8 cellular contexts compared by ENCODE assay signal in genomic region chr3:104273046-104273649, GRCh38.
DNase-seq lines count a peak whose midpoint lies in the region; ATAC-seq and TF ChIP-seq lines count a peak whose summit lies in the region.

No MANE protein-coding gene starts in this region.

- no peaks in the 10 kb centered on the region for H3K27me3 ChIP-seq in dorsolateral prefrontal cortex
- no peaks in the 10 kb centered on the region for H3K27me3 ChIP-seq in CD8-positive, alpha-beta memory T cell (ENCODE audit: insufficient read depth, low read length, poor library complexity, severe bottlenecking)

- CTCF ChIA-PET in CD8-positive, alpha-beta memory T cell (lab: Charles Lee) = interaction anchor here (0.7 kb wide), 1 partner anchor 17 kb away, joined by 3 read pairs; no protein-coding TSS in a partner anchor

- ATAC-seq in activated CD4-positive, CD25-positive, alpha-beta regulatory T cell treated with anti-CD3 and anti-CD28 coated beads, Interleukin-2, amount 50 U/mL, for 24 hours = no peak

- POLR2A ChIA-PET in CD8-positive, alpha-beta memory T cell (lab: Charles Lee) = no interaction called here

- H3K27me3 Mint-ChIP-seq in HFFc6 (ENCODE audit: insufficient read depth) = peaks cover 6% of the 10 kb centered on the region; the same call in 1 of the 2 replicates
- H3K27me3 Mint-ChIP-seq in CD8-positive, alpha-beta memory T cell = peaks cover 1 to 4% of the 10 kb centered on the region in 2 donors

- H3K36me3 ChIP-seq in CD8-positive, alpha-beta memory T cell (ENCODE audit: insufficient read depth, low read length) = no peaks in the 10 kb centered on the region

- H3K27ac Mint-ChIP-seq in HFFc6 = no peak overlapping the region
- no peak overlapping the region for H3K27ac Mint-ChIP-seq in CD8-positive, alpha-beta memory T cell

- intact Hi-C loops in dorsolateral prefrontal cortex (cut with DNase I) = loop anchor here (2.0 to 10.0 kb wide), 4 partner anchors 188 to 1094 kb away; partner anchors contain the start of gene ALCAM (in 2 of the 2)

- no peaks in the 10 kb centered on the region for H3K9me3 ChIP-seq in CD8-positive, alpha-beta memory T cell (ENCODE audit: low read length)

- H3K4me1 Mint-ChIP-seq in HFFc6 (ENCODE audit: low read depth) = no peaks in the 10 kb centered on the region
- no peaks in the 10 kb centered on the region for H3K4me1 Mint-ChIP-seq in CD8-positive, alpha-beta memory T cell

- TF ChIP-seq CTCF in HFFc6 (IDR thresholded peaks at IDR 0.05) (peak; percentile 92), dorsolateral prefrontal cortex (IDR thresholded peaks at IDR 0.05 in 54 of 56, conservative IDR thresholded peaks at IDR 0.05 in 2 of 56; ENCODE audit: low read depth in 1 of 56, partially characterized antibody in 56 of 56) (peak; percentile 47 to 85 (median 71))

- peaks cover 13% of the 10 kb centered on the region for H3K36me3 Mint-ChIP-seq in HFFc6 (ENCODE audit: low read depth)
- no peaks in the 10 kb centered on the region for H3K36me3 Mint-ChIP-seq in CD8-positive, alpha-beta memory T cell

- H3K9me3 Mint-ChIP-seq in HFFc6 = peaks cover 15% of the 10 kb centered on the region; the same call in 1 of the 2 replicates
- H3K9me3 Mint-ChIP-seq in CD8-positive, alpha-beta memory T cell = peaks cover 0 to 12% (median 3%) of the 10 kb centered on the region in 5 donors

- no peak overlapping the region for H3K4me3 ChIP-seq in dorsolateral prefrontal cortex
- no peak overlapping the region for H3K4me3 ChIP-seq in CD8-positive, alpha-beta memory T cell (ENCODE audit: low read length)

- no peaks in the 10 kb centered on the region for H3K4me1 ChIP-seq in CD8-positive, alpha-beta memory T cell (ENCODE audit: insufficient read depth, low read length)

- H3K27ac ChIP-seq in dorsolateral prefrontal cortex = no peak overlapping the region
- no peak overlapping the region for H3K27ac ChIP-seq in CD8-positive, alpha-beta memory T cell (ENCODE audit: low read depth, low read length)

- no peak overlapping the region for H3K4me3 Mint-ChIP-seq in HFFc6
- no peak overlapping the region for H3K4me3 Mint-ChIP-seq in CD8-positive, alpha-beta memory T cell

- DNase-seq in EH (ENCODE audit: low read depth) (peak; percentile 62), HFFc6 (peak; percentile 39), NCI-H524 treated with DMSO at 0.1 percent for 48 hours (lab: John Stamatoyannopoulos, UW) (peak; percentile 9), dorsolateral prefrontal cortex (no peak), putamen (ENCODE audit: low spot score) (peak; percentile 35), NCI-H2227 treated with DMSO at 0.1 percent for 48 hours (lab: John Stamatoyannopoulos, UW) (no peak)
- no peak for DNase-seq in CD8-positive, alpha-beta memory T cell

Comparison
In these comparisons a context has a peak if more than half of its experiments do, and no peak if none do; other contexts are left out.
1. DNase-seq: peak in EH (single experiment), HFFc6 (single experiment), NCI-H524 treated with DMSO at 0.1 percent for 48 hours (single experiment) and putamen (single experiment); none in dorsolateral prefrontal cortex (0 of 10), NCI-H2227 treated with DMSO at 0.1 percent for 48 hours (single experiment) and CD8-positive, alpha-beta memory T cell (0 of 5).